Comparison of ENCODE assay signal across 2 cellular contexts in the genomic region with DNA sequence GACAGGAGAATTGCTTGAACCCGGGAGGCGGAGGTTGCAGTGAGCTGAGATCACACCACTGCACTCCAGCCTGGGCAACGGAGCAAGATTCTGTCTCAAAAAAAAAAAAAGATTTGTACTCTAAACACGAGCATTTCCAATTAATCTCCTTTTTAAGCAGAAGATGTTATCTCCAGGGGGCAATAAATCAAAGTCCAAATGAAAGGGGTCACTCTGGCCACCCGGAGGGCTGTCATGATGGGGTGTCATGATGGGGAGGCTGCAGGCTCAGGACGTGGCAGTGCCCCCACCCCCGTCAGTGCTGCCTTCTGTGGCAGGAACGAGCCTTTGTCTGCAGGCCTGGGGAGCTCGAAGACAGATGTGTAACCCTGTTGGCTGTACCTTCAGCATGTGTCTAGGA.
TF ChIP-seq lines count a peak whose summit lies in the region.

No MANE protein-coding gene starts in this region.

TF ChIP-seq in IMR-90, 13 proteins besides CTCF, POLR2A, EP300 and RAD21:
- TF ChIP-seq FOS (IDR thresholded peaks at IDR 0.05; ENCODE audit: low read depth, low read length): no peak
- TF ChIP-seq CEBPB (IDR thresholded peaks at IDR 0.05; ENCODE audit: low read depth, low read length): no peak
- TF ChIP-seq MXI1 (IDR thresholded peaks at IDR 0.05; ENCODE audit: borderline replicate concordance, low read depth, low read length): no peak
- no peak for TF ChIP-seq MAFK (IDR thresholded peaks at IDR 0.05; ENCODE audit: low read depth, low read length)
- TF ChIP-seq, protein P1, sequence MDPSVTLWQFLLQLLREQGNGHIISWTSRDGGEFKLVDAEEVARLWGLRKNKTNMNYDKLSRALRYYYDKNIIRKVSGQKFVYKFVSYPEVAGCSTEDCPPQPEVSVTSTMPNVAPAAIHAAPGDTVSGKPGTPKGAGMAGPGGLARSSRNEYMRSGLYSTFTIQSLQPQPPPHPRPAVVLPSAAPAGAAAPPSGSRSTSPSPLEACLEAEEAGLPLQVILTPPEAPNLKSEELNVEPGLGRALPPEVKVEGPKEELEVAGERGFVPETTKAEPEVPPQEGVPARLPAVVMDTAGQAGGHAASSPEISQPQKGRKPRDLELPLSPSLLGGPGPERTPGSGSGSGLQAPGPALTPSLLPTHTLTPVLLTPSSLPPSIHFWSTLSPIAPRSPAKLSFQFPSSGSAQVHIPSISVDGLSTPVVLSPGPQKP (IDR thresholded peaks at IDR 0.05; ENCODE audit: borderline replicate concordance, low read depth, low read length): no peak
- TF ChIP-seq CHD1 (IDR thresholded peaks at IDR 0.05; ENCODE audit: low read depth, low read length): no peak
- TF ChIP-seq NFE2L2 (IDR thresholded peaks at IDR 0.05; ENCODE audit: low read depth, low read length): no peak
- no peak for TF ChIP-seq RCOR1 (IDR thresholded peaks at IDR 0.05; ENCODE audit: insufficient replicate concordance, low read length)
- TF ChIP-seq BHLHE40 (IDR thresholded peaks at IDR 0.05; ENCODE audit: low read depth, low read length): no peak
- TF ChIP-seq, protein P2, sequence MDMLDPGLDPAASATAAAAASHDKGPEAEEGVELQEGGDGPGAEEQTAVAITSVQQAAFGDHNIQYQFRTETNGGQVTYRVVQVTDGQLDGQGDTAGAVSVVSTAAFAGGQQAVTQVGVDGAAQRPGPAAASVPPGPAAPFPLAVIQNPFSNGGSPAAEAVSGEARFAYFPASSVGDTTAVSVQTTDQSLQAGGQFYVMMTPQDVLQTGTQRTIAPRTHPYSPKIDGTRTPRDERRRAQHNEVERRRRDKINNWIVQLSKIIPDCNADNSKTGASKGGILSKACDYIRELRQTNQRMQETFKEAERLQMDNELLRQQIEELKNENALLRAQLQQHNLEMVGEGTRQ (IDR thresholded peaks at IDR 0.05; ENCODE audit: low read depth, low read length): no peak
- TF ChIP-seq RFX5 (IDR thresholded peaks at IDR 0.05; ENCODE audit: low read depth, low read length): no peak
- TF ChIP-seq MAZ (IDR thresholded peaks at IDR 0.05; ENCODE audit: borderline replicate concordance, low read depth, low read length): no peak
- no peak for TF ChIP-seq SMC3 (IDR thresholded peaks at IDR 0.05; ENCODE audit: low read depth, low read length)

TF ChIP-seq in K562, 482 proteins besides CTCF, POLR2A, EP300 and RAD21:
- TF ChIP-seq, protein P3, sequence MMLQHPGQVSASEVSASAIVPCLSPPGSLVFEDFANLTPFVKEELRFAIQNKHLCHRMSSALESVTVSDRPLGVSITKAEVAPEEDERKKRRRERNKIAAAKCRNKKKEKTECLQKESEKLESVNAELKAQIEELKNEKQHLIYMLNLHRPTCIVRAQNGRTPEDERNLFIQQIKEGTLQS (IDR thresholded peaks at IDR 0.05): no peak
- TF ChIP-seq, protein P3 (CRISPR knock-in tag; conservative IDR thresholded peaks at IDR 0.05): no peak
- TF ChIP-seq KLF13 (tag; IDR thresholded peaks at IDR 0.05; ENCODE audit: borderline replicate concordance, low read depth) (no peak), MYC (IDR thresholded peaks at IDR 0.05; ENCODE audit: low read depth, low read length) (no peak), MYC (CRISPR knock-in tag; IDR thresholded peaks at IDR 0.05; ENCODE audit: borderline replicate concordance, low read depth) (no peak), MEIS2 (IDR thresholded peaks at IDR 0.05; ENCODE audit: partially characterized antibody) (peak; percentile 66), HDGF (IDR thresholded peaks at IDR 0.05) (no peak), ZNF778 (CRISPR knock-in tag; IDR thresholded peaks at IDR 0.05) (no peak), ZNF24 (IDR thresholded peaks at IDR 0.05) (no peak), HNRNPLL (IDR thresholded peaks at IDR 0.05; ENCODE audit: low read depth, low read length, poor library complexity, severe bottlenecking) (no peak)
- TF ChIP-seq, protein P4, sequence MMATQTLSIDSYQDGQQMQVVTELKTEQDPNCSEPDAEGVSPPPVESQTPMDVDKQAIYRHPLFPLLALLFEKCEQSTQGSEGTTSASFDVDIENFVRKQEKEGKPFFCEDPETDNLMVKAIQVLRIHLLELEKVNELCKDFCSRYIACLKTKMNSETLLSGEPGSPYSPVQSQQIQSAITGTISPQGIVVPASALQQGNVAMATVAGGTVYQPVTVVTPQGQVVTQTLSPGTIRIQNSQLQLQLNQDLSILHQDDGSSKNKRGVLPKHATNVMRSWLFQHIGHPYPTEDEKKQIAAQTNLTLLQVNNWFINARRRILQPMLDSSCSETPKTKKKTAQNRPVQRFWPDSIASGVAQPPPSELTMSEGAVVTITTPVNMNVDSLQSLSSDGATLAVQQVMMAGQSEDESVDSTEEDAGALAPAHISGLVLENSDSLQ (IDR thresholded peaks at IDR 0.05): peak; percentile 57
- TF ChIP-seq, protein P5, sequence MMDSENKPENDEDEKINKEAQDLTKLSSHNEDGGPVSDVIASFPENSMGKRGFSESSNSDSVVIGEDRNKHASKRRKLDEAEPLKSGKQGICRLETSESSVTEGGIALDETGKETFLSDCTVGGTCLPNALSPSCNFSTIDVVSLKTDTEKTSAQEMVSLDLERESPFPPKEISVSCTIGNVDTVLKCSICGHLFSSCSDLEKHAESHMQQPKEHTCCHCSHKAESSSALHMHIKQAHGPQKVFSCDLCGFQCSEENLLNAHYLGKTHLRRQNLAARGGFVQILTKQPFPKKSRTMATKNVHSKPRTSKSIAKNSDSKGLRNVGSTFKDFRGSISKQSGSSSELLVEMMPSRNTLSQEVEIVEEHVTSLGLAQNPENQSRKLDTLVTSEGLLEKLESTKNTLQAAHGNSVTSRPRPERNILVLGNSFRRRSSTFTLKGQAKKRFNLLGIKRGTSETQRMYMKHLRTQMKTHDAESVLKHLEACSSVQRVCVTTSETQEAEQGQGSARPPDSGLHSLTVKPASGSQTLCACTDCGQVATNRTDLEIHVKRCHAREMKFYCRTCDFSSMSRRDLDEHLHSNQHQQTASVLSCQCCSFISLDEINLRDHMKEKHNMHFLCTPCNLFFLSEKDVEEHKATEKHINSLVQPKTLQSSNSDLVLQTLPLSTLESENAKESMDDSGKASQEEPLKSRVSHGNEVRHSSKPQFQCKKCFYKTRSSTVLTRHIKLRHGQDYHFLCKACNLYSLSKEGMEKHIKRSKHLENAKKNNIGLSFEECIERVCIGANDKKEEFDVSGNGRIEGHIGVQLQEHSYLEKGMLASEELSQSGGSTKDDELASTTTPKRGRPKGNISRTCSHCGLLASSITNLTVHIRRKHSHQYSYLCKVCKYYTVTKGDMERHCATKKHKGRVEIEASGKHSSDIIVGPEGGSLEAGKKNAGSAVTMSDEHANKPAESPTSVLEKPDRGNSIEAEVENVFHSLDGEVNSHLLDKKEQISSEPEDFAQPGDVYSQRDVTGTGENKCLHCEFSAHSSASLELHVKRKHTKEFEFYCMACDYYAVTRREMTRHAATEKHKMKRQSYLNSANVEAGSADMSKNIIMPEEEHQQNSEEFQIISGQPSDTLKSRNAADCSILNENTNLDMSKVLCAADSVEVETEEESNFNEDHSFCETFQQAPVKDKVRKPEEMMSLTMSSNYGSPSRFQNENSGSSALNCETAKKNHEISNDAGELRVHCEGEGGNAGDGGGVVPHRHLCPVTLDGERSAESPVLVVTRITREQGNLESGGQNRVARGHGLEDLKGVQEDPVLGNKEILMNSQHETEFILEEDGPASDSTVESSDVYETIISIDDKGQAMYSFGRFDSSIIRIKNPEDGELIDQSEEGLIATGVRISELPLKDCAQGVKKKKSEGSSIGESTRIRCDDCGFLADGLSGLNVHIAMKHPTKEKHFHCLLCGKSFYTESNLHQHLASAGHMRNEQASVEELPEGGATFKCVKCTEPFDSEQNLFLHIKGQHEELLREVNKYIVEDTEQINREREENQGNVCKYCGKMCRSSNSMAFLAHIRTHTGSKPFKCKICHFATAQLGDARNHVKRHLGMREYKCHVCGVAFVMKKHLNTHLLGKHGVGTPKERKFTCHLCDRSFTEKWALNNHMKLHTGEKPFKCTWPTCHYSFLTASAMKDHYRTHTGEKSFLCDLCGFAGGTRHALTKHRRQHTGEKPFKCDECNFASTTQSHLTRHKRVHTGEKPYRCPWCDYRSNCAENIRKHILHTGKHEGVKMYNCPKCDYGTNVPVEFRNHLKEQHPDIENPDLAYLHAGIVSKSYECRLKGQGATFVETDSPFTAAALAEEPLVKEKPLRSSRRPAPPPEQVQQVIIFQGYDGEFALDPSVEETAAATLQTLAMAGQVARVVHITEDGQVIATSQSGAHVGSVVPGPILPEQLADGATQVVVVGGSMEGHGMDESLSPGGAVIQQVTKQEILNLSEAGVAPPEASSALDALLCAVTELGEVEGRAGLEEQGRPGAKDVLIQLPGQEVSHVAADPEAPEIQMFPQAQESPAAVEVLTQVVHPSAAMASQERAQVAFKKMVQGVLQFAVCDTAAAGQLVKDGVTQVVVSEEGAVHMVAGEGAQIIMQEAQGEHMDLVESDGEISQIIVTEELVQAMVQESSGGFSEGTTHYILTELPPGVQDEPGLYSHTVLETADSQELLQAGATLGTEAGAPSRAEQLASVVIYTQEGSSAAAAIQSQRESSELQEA (IDR thresholded peaks at IDR 0.05; ENCODE audit: low read depth): no peak
- TF ChIP-seq, protein P6, sequence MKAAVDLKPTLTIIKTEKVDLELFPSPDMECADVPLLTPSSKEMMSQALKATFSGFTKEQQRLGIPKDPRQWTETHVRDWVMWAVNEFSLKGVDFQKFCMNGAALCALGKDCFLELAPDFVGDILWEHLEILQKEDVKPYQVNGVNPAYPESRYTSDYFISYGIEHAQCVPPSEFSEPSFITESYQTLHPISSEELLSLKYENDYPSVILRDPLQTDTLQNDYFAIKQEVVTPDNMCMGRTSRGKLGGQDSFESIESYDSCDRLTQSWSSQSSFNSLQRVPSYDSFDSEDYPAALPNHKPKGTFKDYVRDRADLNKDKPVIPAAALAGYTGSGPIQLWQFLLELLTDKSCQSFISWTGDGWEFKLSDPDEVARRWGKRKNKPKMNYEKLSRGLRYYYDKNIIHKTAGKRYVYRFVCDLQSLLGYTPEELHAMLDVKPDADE (conservative IDR thresholded peaks at IDR 0.05; ENCODE audit: control insufficient read depth, low read depth, low read length): no peak
- TF ChIP-seq, protein P7, sequence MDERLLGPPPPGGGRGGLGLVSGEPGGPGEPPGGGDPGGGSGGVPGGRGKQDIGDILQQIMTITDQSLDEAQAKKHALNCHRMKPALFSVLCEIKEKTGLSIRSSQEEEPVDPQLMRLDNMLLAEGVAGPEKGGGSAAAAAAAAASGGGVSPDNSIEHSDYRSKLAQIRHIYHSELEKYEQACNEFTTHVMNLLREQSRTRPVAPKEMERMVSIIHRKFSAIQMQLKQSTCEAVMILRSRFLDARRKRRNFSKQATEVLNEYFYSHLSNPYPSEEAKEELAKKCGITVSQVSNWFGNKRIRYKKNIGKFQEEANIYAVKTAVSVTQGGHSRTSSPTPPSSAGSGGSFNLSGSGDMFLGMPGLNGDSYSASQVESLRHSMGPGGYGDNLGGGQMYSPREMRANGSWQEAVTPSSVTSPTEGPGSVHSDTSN (CRISPR knock-in tag; IDR thresholded peaks at IDR 0.05; ENCODE audit: low read depth): no peak
- TF ChIP-seq, protein P7 (tag; conservative IDR thresholded peaks at IDR 0.05; ENCODE audit: low read depth): peak; percentile 50
